Comparison of ENCODE assay signal across 9 cellular contexts in genomic region chr7:5284304-5285281, GRCh38. TPM values are rescaled to one million over a fixed set of nuclear protein-coding genes. Genes with fewer than 3 reads are reported as not detected.
DNase-seq lines count a peak whose midpoint lies in the region.
"Had no signal": no experiment of that assay in that cellular context is flagged by ENCODE, and none has a peak within 500 bp of the region (broad histone marks: within the 10 kb centered on the region; RNA-seq: fewer than 3 reads in every experiment).

No MANE protein-coding gene starts in this region.

- no peaks in the 10 kb centered on the region for H3K9me3 Mint-ChIP-seq in activated CD4-positive, alpha-beta T cell treated with anti-CD3 and anti-CD28 coated beads, Interleukin-2, amount 10 ng/mL, durations not matched to agents 24 days and 14 days

- H3K27ac ChIP-seq in SK-N-MC, result no peak overlapping the region

- peak; percentile 63 for DNase-seq in activated CD4-positive, alpha-beta T cell treated with anti-CD3 and anti-CD28 coated beads, Interleukin-2, amount 10 ng/mL, durations not matched to agents 24 days and 14 days
- no peak for DNase-seq in activated CD4-positive, alpha-beta T cell treated with anti-CD3 and anti-CD28 coated beads, Interleukin-2, amount 50 U/mL, for 4 hours
- DNase-seq in NAMALWA (ENCODE audit: low spot score) (peak; percentile 82), SK-N-MC (ENCODE audit: low read depth, low spot score) (no peak), head of caudate nucleus (peak; percentile 21 to 79 (median 66))
- peak; percentile 62 for DNase-seq in stimulated activated CD8-positive, alpha-beta memory T cell treated with anti-CD3 and anti-CD28 coated beads, Interleukin-4, amount 100 ng/mL, for 48 hours
- no peak for DNase-seq in effector CD8-positive, alpha-beta T cell (lab: John Stamatoyannopoulos, UW)
- no peak for DNase-seq in effector CD4-positive, alpha-beta T cell
- DNase-seq: DND-41 had no signal

- no peaks in the 10 kb centered on the region for H3K36me3 Mint-ChIP-seq in activated CD4-positive, alpha-beta T cell treated with anti-CD3 and anti-CD28 coated beads, Interleukin-2, amount 10 ng/mL, durations not matched to agents 24 days and 14 days (ENCODE audit: low read depth)

- H3K4me3 ChIP-seq in SK-N-MC, result 0 out of 2 replicates have a peak overlapping the region, but pooled peaks have one; percentile 79

- intact Hi-C loops in activated CD4-positive, alpha-beta T cell treated with anti-CD3 and anti-CD28 coated beads, Interleukin-2, amount 10 ng/mL, durations not matched to agents 24 days and 14 days (cut with micrococcal nuclease), result no loop called here
- intact Hi-C loops in head of caudate nucleus (cut with DNase I), result no loop called here

- no peak overlapping the region for H3K4me3 Mint-ChIP-seq in activated CD4-positive, alpha-beta T cell treated with anti-CD3 and anti-CD28 coated beads, Interleukin-2, amount 10 ng/mL, durations not matched to agents 24 days and 14 days

- peaks cover 14% of the 10 kb centered on the region for H3K27me3 Mint-ChIP-seq in activated CD4-positive, alpha-beta T cell treated with anti-CD3 and anti-CD28 coated beads, Interleukin-2, amount 10 ng/mL, durations not matched to agents 24 days and 14 days

- H3K36me3 ChIP-seq in SK-N-MC (ENCODE audit: insufficient read depth, low read length), result no peaks in the 10 kb centered on the region; the same call in 1 of the 2 replicates

- H3K4me1 Mint-ChIP-seq in activated CD4-positive, alpha-beta T cell treated with anti-CD3 and anti-CD28 coated beads, Interleukin-2, amount 10 ng/mL, durations not matched to agents 24 days and 14 days, result no peaks in the 10 kb centered on the region

- no peaks in the 10 kb centered on the region for H3K9me3 ChIP-seq in SK-N-MC (ENCODE audit: low read depth, low read length)

- H3K27ac Mint-ChIP-seq in activated CD4-positive, alpha-beta T cell treated with anti-CD3 and anti-CD28 coated beads, Interleukin-2, amount 10 ng/mL, durations not matched to agents 24 days and 14 days, result no peak overlapping the region

- no peak overlapping the region for H3K9ac ChIP-seq in SK-N-MC (ENCODE audit: insufficient read length)

RNA-seq across cellular contexts. Expression of gene SLC29A4, which starts 1.9 kb away (rescaled TPM):
- total RNA-seq in activated CD4-positive, alpha-beta T cell treated with anti-CD3 and anti-CD28 coated beads, Interleukin-2, amount 10 ng/mL, durations not matched to agents 24 days and 14 days, result 1.1 and 1.8 TPM in 2 replicates

Comparison
In these comparisons a context has a peak if more than half of its experiments do, and no peak if none do; other contexts are left out.
1. DNase-seq: peak in activated CD4-positive, alpha-beta T cell treated with anti-CD3 and anti-CD28 coated beads, Interleukin-2, amount 10 ng/mL, durations not matched to agents 24 days and 14 days (single experiment), NAMALWA (single experiment), head of caudate nucleus (42 of 42) and stimulated activated CD8-positive, alpha-beta memory T cell treated with anti-CD3 and anti-CD28 coated beads, Interleukin-4, amount 100 ng/mL, for 48 hours (single experiment); none in activated CD4-positive, alpha-beta T cell treated with anti-CD3 and anti-CD28 coated beads, Interleukin-2, amount 50 U/mL, for 4 hours (0 of 2), SK-N-MC (single experiment), effector CD8-positive, alpha-beta T cell (single experiment) and effector CD4-positive, alpha-beta T cell (single experiment).